ENCODE assay signal across 8 cellular contexts in genomic region chr12:49189731-49190314, GRCh38.
DNase-seq lines count a peak whose midpoint lies in the region; ATAC-seq and TF ChIP-seq lines count a peak whose summit lies in the region.

No MANE protein-coding gene starts in this region.

- peaks cover 19% of the 10 kb centered on the region for H3K4me1 Mint-ChIP-seq in stimulated activated naive CD8-positive, alpha-beta T cell treated with anti-CD3 and anti-CD28 coated beads, Interleukin-15, amount 100 ng/mL, for 72 hours

- H3K27ac Mint-ChIP-seq in stimulated activated naive CD8-positive, alpha-beta T cell treated with anti-CD3 and anti-CD28 coated beads, Interleukin-15, amount 100 ng/mL, for 72 hours = peak overlapping the region; percentile 97 to 99

- no peaks in the 10 kb centered on the region for H3K9me3 Mint-ChIP-seq in stimulated activated naive CD8-positive, alpha-beta T cell treated with anti-CD3 and anti-CD28 coated beads, Interleukin-15, amount 100 ng/mL, for 72 hours

- H3K36me3 ChIP-seq in SK-N-MC (ENCODE audit: insufficient read depth, low read length) = peaks cover 13% of the 10 kb centered on the region

- H3K9me3 ChIP-seq in SK-N-MC (ENCODE audit: low read depth, low read length) = no peaks in the 10 kb centered on the region

- ATAC-seq in stimulated activated naive CD8-positive, alpha-beta T cell treated with anti-CD3 and anti-CD28 coated beads, Interleukin-15, amount 100 ng/mL, for 72 hours = no peak

- no peaks in the 10 kb centered on the region for H3K27me3 Mint-ChIP-seq in stimulated activated naive CD8-positive, alpha-beta T cell treated with anti-CD3 and anti-CD28 coated beads, Interleukin-15, amount 100 ng/mL, for 72 hours

- peak overlapping the region; percentile 66 for H3K9ac ChIP-seq in SK-N-MC (ENCODE audit: insufficient read length)

- peak overlapping the region; percentile 93 to 97 for H3K4me3 Mint-ChIP-seq in stimulated activated naive CD8-positive, alpha-beta T cell treated with anti-CD3 and anti-CD28 coated beads, Interleukin-15, amount 100 ng/mL, for 72 hours

- peak overlapping the region; percentile 65 for H3K27ac ChIP-seq in SK-N-MC

- no peak for TF ChIP-seq CTCF in foreskin fibroblast (IDR thresholded peaks at IDR 0.05; ENCODE audit: low read depth, low read length)

- peak overlapping the region; percentile 96 for H3K4me3 ChIP-seq in SK-N-MC
- peak overlapping the region; percentile 79 to 96 for H3K4me3 ChIP-seq in foreskin fibroblast (ENCODE audit: low read depth in 1 of 2, low read length in 2 of 2)

- peak; percentile 62 for DNase-seq in NCI-H82 (lab: John Stamatoyannopoulos, UW)
- DNase-seq in NCI-H82 treated with DMSO at 0.1 percent for 48 hours (lab: John Stamatoyannopoulos, UW; ENCODE audit: unreplicated experiment) = no peak
- DNase-seq in SK-N-MC (ENCODE audit: low read depth, low spot score) = no peak
- no peak for DNase-seq in foreskin fibroblast
- no peak for DNase-seq in stimulated activated naive CD8-positive, alpha-beta T cell treated with anti-CD3 and anti-CD28 coated beads, Interleukin-15, amount 100 ng/mL, for 72 hours
- no peak for DNase-seq in DMS53 treated with DMSO at 0.1 percent for 48 hours (lab: John Stamatoyannopoulos, UW; ENCODE audit: unreplicated experiment)
- DNase-seq in activated effector memory CD4-positive, alpha-beta T cell treated with anti-CD3 and anti-CD28 coated beads, Interleukin-2, amount 50 U/mL, for 16 hours = no peak
- DNase-seq in activated CD4-positive, CD25-positive, alpha-beta regulatory T cell (lab: John Stamatoyannopoulos, UW) = no peak
